Comparison of ENCODE assay signal across 25 cellular contexts in the genomic region with DNA sequence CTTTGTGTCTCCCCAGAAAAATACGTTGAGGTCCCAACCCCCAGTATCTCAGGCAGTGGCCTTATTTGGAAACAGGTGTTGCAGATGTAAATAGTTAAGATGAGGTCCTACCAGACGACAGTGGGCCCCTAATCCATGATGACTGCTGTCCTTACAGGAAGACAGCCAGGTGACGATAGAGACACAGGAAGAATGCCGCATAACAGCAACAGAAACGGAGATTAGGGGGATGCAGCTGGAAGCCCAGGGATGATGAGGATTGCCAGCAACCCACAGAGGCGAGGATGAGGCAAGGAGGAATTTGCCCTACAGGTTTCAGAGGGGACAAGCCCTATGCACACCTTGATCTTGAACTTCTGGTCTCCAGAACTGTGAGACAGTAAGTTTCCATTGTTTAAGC. TPM values are rescaled to one million over a fixed set of nuclear protein-coding genes. Genes with fewer than 3 reads are reported as not detected.
"Had no signal": no experiment of that assay in that cellular context is flagged by ENCODE, and none has a peak within 500 bp of the region (broad histone marks: within the 10 kb centered on the region; RNA-seq: fewer than 3 reads in every experiment).

No MANE protein-coding gene starts in this region.

- DNase-seq: activated CD4-positive, alpha-beta memory T cell treated with anti-CD3 and anti-CD28 coated beads for 36 hours; activated CD4-positive, alpha-beta T cell treated with anti-CD3 and anti-CD28 coated beads for 4 hours; activated CD8-positive, alpha-beta memory T cell treated with anti-CD3 and anti-CD28 coated beads, Interleukin-2, amount 50 U/mL, for 4 hours; activated gamma-delta T cell; activated naive CD4-positive, alpha-beta T cell treated with anti-CD3 and anti-CD28 coated beads, Interleukin-2, amount 10 ng/mL, durations not matched to agents 7 days and 5 days; activated T-cell treated with anti-CD3 and anti-CD28 coated beads, Interleukin-2, amount 50 U/mL, for 1 hour; amygdala; caudate nucleus; endodermal cell; heart left ventricle; hypothalamus; kidney glomerular epithelial cell; lower lobe of right lung; mucosa of descending colon; retina; sigmoid colon; stimulated activated CD4-positive, alpha-beta T cell treated with anti-CD3 and anti-CD28 coated beads, Interleukin-4, amount 100 ng/mL, for 24 hours; stomach; T-helper 1 cell; thyroid gland had no signal

- H3K4me1 ChIP-seq: sigmoid colon had no signal

- H3K36me3 ChIP-seq: heart left ventricle, lower lobe of right lung, sigmoid colon, stomach, thyroid gland had no signal

- H3K27me3 ChIP-seq: heart left ventricle, neutrophil, stomach, thyroid gland had no signal

- H3K4me3 ChIP-seq: heart left ventricle, lower lobe of right lung, mucosa of descending colon, sigmoid colon, stomach, thyroid gland had no signal

- FAIRE-seq: small intestine had no signal

- H3K9me3 ChIP-seq: heart left ventricle, lower lobe of right lung, mucosa of descending colon, neutrophil, sigmoid colon, stomach, thyroid gland had no signal

- H3K27ac ChIP-seq: heart left ventricle, lower lobe of right lung, neutrophil, sigmoid colon, stomach, thyroid gland had no signal

RNA-seq across cellular contexts. Expression of gene ROPN1L, which starts 46.5 kb away (rescaled TPM):
- total RNA-seq: activated CD4-positive, alpha-beta memory T cell treated with anti-CD3 and anti-CD28 coated beads for 36 hours; esophagus mucosa; mucosa of descending colon; osteocyte; ureter had no signal
